8 cellular contexts compared by ENCODE assay signal in the genomic region with DNA sequence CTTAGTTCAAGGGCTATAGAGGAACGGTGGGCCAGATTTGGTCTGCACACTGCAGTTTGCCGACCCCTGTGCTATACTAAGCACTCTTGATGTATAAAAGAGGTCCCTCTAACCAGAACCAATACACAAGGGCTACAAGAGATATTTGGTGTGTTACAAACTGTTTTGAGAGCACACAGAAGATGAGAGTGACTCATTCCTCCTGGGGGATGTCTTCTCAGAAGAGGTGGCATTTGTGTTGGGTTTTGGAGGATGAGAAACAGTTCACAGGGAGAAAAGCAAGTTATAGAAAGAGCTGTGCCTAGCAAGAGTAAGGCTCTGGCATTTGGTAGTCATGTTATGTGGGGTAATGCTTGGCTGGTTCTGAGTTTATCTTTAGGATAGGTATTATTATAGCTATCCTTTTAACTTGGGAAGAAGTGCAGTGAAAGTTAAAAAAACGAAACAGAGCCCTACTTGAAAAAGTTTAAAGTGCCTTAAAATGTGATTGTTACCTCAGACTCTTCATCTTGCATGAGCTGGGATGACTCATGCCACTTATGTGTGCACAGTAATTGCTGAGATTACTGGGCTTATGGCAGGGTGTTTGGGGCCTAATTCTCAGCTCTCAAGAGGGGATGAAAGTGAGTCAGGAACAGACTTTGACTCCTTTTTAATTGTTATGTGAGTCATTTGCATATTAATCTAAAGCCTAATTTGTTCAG.
DNase-seq lines count a peak whose midpoint lies in the region; ATAC-seq and TF ChIP-seq lines count a peak whose summit lies in the region.

No MANE protein-coding gene starts in this region.

- WGBS in urinary bladder: 79% methylated on average over 3 of the region's 3 CpGs
- 67 to 80% methylated on average over 3 of the region's 3 CpGs for WGBS in gastroesophageal sphincter (ENCODE audit: low coverage in 1 of 2), 2 donors

- no peaks in the 10 kb centered on the region for H3K9me3 Mint-ChIP-seq in MCF 10A (ENCODE audit: unreplicated experiment)

- H3K27ac ChIP-seq in breast epithelium (no peak overlapping the region), urinary bladder (ENCODE audit: low read depth) (peak overlapping the region; percentile 69), gastroesophageal sphincter (no peak overlapping the region)

- H3K9me3 ChIP-seq in breast epithelium (no peaks in the 10 kb centered on the region), gastroesophageal sphincter (no peaks in the 10 kb centered on the region)

- H3K27me3 ChIP-seq in breast epithelium (no peaks in the 10 kb centered on the region), gastroesophageal sphincter (no peaks in the 10 kb centered on the region)

- TF ChIP-seq EP300 in gastroesophageal sphincter (IDR thresholded peaks at IDR 0.05): no peak

- H3K4me1 ChIP-seq in breast epithelium (no peaks in the 10 kb centered on the region), urinary bladder (ENCODE audit: insufficient read depth) (no peaks in the 10 kb centered on the region), gastroesophageal sphincter (no peaks in the 10 kb centered on the region)

- CTCF ChIA-PET in MCF 10A (lab: Yijun Ruan, JAX): interaction anchor here (0.5 kb wide), 1 partner anchor 181 kb away, joined by 3 read pairs; no protein-coding TSS in a partner anchor

- POLR2A ChIA-PET in MCF 10A (lab: Yijun Ruan, JAX): interaction anchor here (0.6 to 0.8 kb wide), 2 partner anchors 62 to 84 kb away, joined by 3 read pairs; no protein-coding TSS in a partner anchor

- no peak for TF ChIP-seq POLR2A in breast epithelium (IDR thresholded peaks at IDR 0.05)
- no peak for TF ChIP-seq POLR2A in gastroesophageal sphincter (IDR thresholded peaks at IDR 0.05)

- ATAC-seq in esophagus mucosa (peak; percentile 95), gastroesophageal sphincter (no peak), GM19452 (IDR thresholded peaks at IDR 0.05; ENCODE audit: unreplicated experiment) (no peak), HG02970 (IDR thresholded peaks at IDR 0.05; ENCODE audit: low FRiP score, unreplicated experiment) (no peak)

- H3K36me3 ChIP-seq in breast epithelium: no peaks in the 10 kb centered on the region
- H3K36me3 ChIP-seq in urinary bladder (ENCODE audit: insufficient read depth): no peaks in the 10 kb centered on the region
- no peaks in the 10 kb centered on the region for H3K36me3 ChIP-seq in gastroesophageal sphincter

- H3K36me3 Mint-ChIP-seq in MCF 10A (ENCODE audit: insufficient read depth, unreplicated experiment): no peaks in the 10 kb centered on the region

- no TSS peak for BruUV-seq in MCF 10A (replicated peaks; lab: Mats Ljungman, UMichigan)

- H3K27me3 Mint-ChIP-seq in MCF 10A (ENCODE audit: insufficient read depth, unreplicated experiment): no peaks in the 10 kb centered on the region

- peaks cover 23% of the 10 kb centered on the region for H3K4me1 Mint-ChIP-seq in MCF 10A (ENCODE audit: insufficient read depth, unreplicated experiment)

- no peak overlapping the region for H3K4me3 Mint-ChIP-seq in MCF 10A (ENCODE audit: unreplicated experiment)

- TF ChIP-seq CTCF in MCF 10A (IDR thresholded peaks at IDR 0.05; ENCODE audit: unreplicated experiment) (no peak), breast epithelium (IDR thresholded peaks at IDR 0.05) (no peak), gastroesophageal sphincter (IDR thresholded peaks at IDR 0.05) (no peak)

- H3K4me3 ChIP-seq in breast epithelium (no peak overlapping the region), urinary bladder (ENCODE audit: low read depth, low read length) (no peak overlapping the region), gastroesophageal sphincter (no peak overlapping the region)

- intact Hi-C loops in MCF 10A (cut with micrococcal nuclease) (no loop called here), breast epithelium (cut with DNase I; ENCODE audit: low total_unique reads) (no loop called here)

- DNase-seq in MCF 10A (ENCODE audit: unreplicated experiment) (peak; percentile 65), breast epithelium (ENCODE audit: low spot score in 2 of 2) (no peak), NOMO-1 treated with dmso at 0.1 percent for 144 hours (lab: John Stamatoyannopoulos, UW; ENCODE audit: unreplicated experiment) (peak; percentile 77)

- H3K27ac Mint-ChIP-seq in MCF 10A (ENCODE audit: low read depth, unreplicated experiment): peak overlapping the region; percentile 78

Comparison
In these comparisons a context has a peak if more than half of its experiments do, and no peak if none do; other contexts are left out.
1. DNase-seq: peak in MCF 10A (single experiment) and NOMO-1 treated with dmso at 0.1 percent for 144 hours (single experiment); none in breast epithelium (0 of 2).